ENCODE assay signal across 17 cellular contexts in the genomic region with DNA sequence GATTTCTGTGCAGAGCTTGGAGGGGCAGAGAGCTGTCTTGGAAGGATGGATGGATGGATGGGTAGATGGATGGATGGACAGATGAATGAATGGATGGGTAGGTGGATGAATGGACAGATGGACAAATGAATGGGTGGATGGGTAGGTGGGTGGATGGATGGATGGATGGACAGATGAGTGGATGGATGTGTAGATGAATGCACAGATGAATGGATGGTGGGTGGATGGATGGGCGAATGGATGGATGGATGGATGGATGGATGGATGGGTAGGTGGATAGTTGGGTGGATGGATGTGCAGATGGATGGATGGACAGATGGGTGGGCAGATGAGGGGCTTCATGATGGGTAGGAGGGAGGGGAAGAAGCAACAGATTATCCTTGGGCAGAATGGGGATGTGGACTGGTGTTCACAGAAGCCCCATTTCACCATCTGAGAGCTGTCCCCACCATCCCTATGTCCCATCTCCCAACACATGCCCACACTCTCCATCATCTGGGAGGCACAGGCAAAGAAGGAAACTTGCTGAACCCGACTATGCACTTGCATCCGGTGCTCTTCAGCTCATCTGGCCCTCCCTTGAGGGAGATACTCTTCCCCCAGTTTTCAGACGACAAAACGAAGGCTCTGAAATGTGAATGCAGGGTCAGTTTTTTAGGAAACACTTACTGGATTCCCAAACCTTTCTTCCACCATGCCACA. TPM values are rescaled to one million over a fixed set of nuclear protein-coding genes. Genes with fewer than 3 reads are reported as not detected.
A peak's percentile ranks its signal among the peaks of the same experiment; 100 is the strongest.
DNase-seq lines count a peak whose midpoint lies in the region; ATAC-seq, FAIRE-seq and TF ChIP-seq lines count a peak whose summit lies in the region.
"Had no signal": no experiment of that assay in that cellular context is flagged by ENCODE, and none has a peak within 500 bp of the region (broad histone marks: within the 10 kb centered on the region; RNA-seq: fewer than 3 reads in every experiment).

No MANE protein-coding gene starts in this region.

- H3K36me3 Mint-ChIP-seq in activated CD8-positive, alpha-beta T cell treated with anti-CD3 and anti-CD28 coated beads, Interleukin-2, amount 10 ng/mL, durations not matched to agents 7 days and 5 days (ENCODE audit: low read depth) = peaks cover 39% of the 10 kb centered on the region
- H3K36me3 Mint-ChIP-seq in immature natural killer cell = peaks cover 23 to 27% (median 26%) of the 10 kb centered on the region in 3 donors
- H3K36me3 Mint-ChIP-seq in stimulated activated effector memory CD8-positive, alpha-beta T cell treated with anti-CD3 and anti-CD28 coated beads, Interleukin-12 subunit alpha, Interleukin-12 subunit beta, amount 100 ng/mL, for 72 hours = peaks cover 51% of the 10 kb centered on the region

- TF ChIP-seq CTCF in left ventricle myocardium inferior (IDR thresholded peaks at IDR 0.05; ENCODE audit: borderline replicate concordance) (no peak), heart left ventricle (IDR thresholded peaks at IDR 0.05) (no peak)

- H3K4me1 Mint-ChIP-seq in activated CD8-positive, alpha-beta T cell treated with anti-CD3 and anti-CD28 coated beads, Interleukin-2, amount 10 ng/mL, durations not matched to agents 7 days and 5 days (ENCODE audit: low read depth) = peaks cover 65% of the 10 kb centered on the region
- H3K4me1 Mint-ChIP-seq in immature natural killer cell = peaks cover 52 to 57% of the 10 kb centered on the region in 2 donors
- peaks cover 79% of the 10 kb centered on the region for H3K4me1 Mint-ChIP-seq in stimulated activated effector memory CD8-positive, alpha-beta T cell treated with anti-CD3 and anti-CD28 coated beads, Interleukin-12 subunit alpha, Interleukin-12 subunit beta, amount 100 ng/mL, for 72 hours

- H3K4me3 ChIP-seq in left ventricle myocardium inferior = no peak overlapping the region
- H3K4me3 ChIP-seq in heart left ventricle = no peak overlapping the region

- intact Hi-C loops in left ventricle myocardium inferior (cut with micrococcal nuclease) = loop anchor here (5.0 kb wide), 1 partner anchor 282 kb away; no protein-coding TSS in a partner anchor
- intact Hi-C loops in heart left ventricle (cut with DNase I) = loop anchor here in 8 of 10 donors (5.0 to 10.0 kb wide), 8 partner anchors 92 to 1624 kb away; no protein-coding TSS in a partner anchor

- H3K36me3 ChIP-seq in left ventricle myocardium inferior (peaks cover 43% of the 10 kb centered on the region), heart left ventricle (peaks cover 0 to 52% (median 44%) of the 10 kb centered on the region in 9 donors)

- no peaks in the 10 kb centered on the region for H3K9me3 ChIP-seq in left ventricle myocardium inferior (replicated peaks)
- H3K9me3 ChIP-seq in heart left ventricle = no peaks in the 10 kb centered on the region

- H3K9me3 Mint-ChIP-seq in activated CD8-positive, alpha-beta T cell treated with anti-CD3 and anti-CD28 coated beads, Interleukin-2, amount 10 ng/mL, durations not matched to agents 7 days and 5 days (ENCODE audit: insufficient read depth) = no peaks in the 10 kb centered on the region
- H3K9me3 Mint-ChIP-seq in immature natural killer cell = peaks cover 0 to 2% (median 0%) of the 10 kb centered on the region in 6 donors
- no peaks in the 10 kb centered on the region for H3K9me3 Mint-ChIP-seq in stimulated activated effector memory CD8-positive, alpha-beta T cell treated with anti-CD3 and anti-CD28 coated beads, Interleukin-12 subunit alpha, Interleukin-12 subunit beta, amount 100 ng/mL, for 72 hours

- DNase-seq in left ventricle myocardium inferior (no peak), heart left ventricle (no peak), immature natural killer cell (no peak), CD1c-positive myeloid dendritic cell (ENCODE audit: extremely low spot score) (no peak), urothelium cell line (ENCODE audit: low spot score) (no peak)
- DNase-seq in activated CD8-positive, alpha-beta T cell treated with anti-CD3 and anti-CD28 coated beads, Interleukin-2, amount 10 ng/mL, durations not matched to agents 7 days and 5 days = no peak
- no peak for DNase-seq in stimulated activated effector memory CD8-positive, alpha-beta T cell treated with anti-CD3 and anti-CD28 coated beads, Interleukin-12 subunit alpha, Interleukin-12 subunit beta, amount 100 ng/mL, for 72 hours (ENCODE audit: low spot score in 2 of 2)
- no peak for DNase-seq in stimulated activated naive CD4-positive, alpha-beta T cell treated with Interleukin-2 at 50 U/mL for 16 hours (lab: John Stamatoyannopoulos, UW)
- DNase-seq: ACHN, DMS 273 treated with DMSO at 0.1 percent for 48 hours, HCEC 1CT, NCI-H187, NCI-H446 treated with DMSO at 0.1 percent for 48 hours, NCI-H774, SHP77 had no signal

- no peak for ATAC-seq in heart left ventricle
- ATAC-seq in activated CD8-positive, alpha-beta T cell treated with anti-CD3 and anti-CD28 coated beads, Interleukin-2, amount 10 ng/mL, durations not matched to agents 7 days and 5 days = no peak
- ATAC-seq in stimulated activated effector memory CD8-positive, alpha-beta T cell treated with anti-CD3 and anti-CD28 coated beads, Interleukin-12 subunit alpha, Interleukin-12 subunit beta, amount 100 ng/mL, for 72 hours = no peak
- ATAC-seq: Panc1 had no signal

- H3K27me3 ChIP-seq in left ventricle myocardium inferior (ENCODE audit: low read depth) (no peaks in the 10 kb centered on the region), heart left ventricle (no peaks in the 10 kb centered on the region)

- no peaks in the 10 kb centered on the region for H3K27me3 Mint-ChIP-seq in activated CD8-positive, alpha-beta T cell treated with anti-CD3 and anti-CD28 coated beads, Interleukin-2, amount 10 ng/mL, durations not matched to agents 7 days and 5 days (ENCODE audit: low read depth)
- H3K27me3 Mint-ChIP-seq in immature natural killer cell (ENCODE audit: low read depth in 3 of 3) = peaks cover 10 to 24% (median 17%) of the 10 kb centered on the region in 3 donors

- CTCF ChIA-PET in activated CD8-positive, alpha-beta T cell treated with anti-CD3 and anti-CD28 coated beads, Interleukin-2, amount 10 ng/mL, durations not matched to agents 7 days and 5 days (lab: Charles Lee) = interaction anchor here (1.0 to 3.2 kb wide), 7 partner anchors 9 to 279 kb away, joined by 3 to 18 read pairs (median 3); no protein-coding TSS in a partner anchor

- peak overlapping the region; percentile 57 for H3K27ac Mint-ChIP-seq in activated CD8-positive, alpha-beta T cell treated with anti-CD3 and anti-CD28 coated beads, Interleukin-2, amount 10 ng/mL, durations not matched to agents 7 days and 5 days
- peak overlapping the region; percentile 75 to 99 (median 88) for H3K27ac Mint-ChIP-seq in immature natural killer cell
- peak overlapping the region; percentile 75 for H3K27ac Mint-ChIP-seq in stimulated activated effector memory CD8-positive, alpha-beta T cell treated with anti-CD3 and anti-CD28 coated beads, Interleukin-12 subunit alpha, Interleukin-12 subunit beta, amount 100 ng/mL, for 72 hours

- H3K4me3 Mint-ChIP-seq in activated CD8-positive, alpha-beta T cell treated with anti-CD3 and anti-CD28 coated beads, Interleukin-2, amount 10 ng/mL, durations not matched to agents 7 days and 5 days = no peak overlapping the region
- H3K4me3 Mint-ChIP-seq in immature natural killer cell = peak overlapping the region in 3 of 5 donors; percentile 9 to 28 (median 19)
- H3K4me3 Mint-ChIP-seq in stimulated activated effector memory CD8-positive, alpha-beta T cell treated with anti-CD3 and anti-CD28 coated beads, Interleukin-12 subunit alpha, Interleukin-12 subunit beta, amount 100 ng/mL, for 72 hours = no peak overlapping the region

- peak overlapping the region; percentile 48 for H3K27ac ChIP-seq in left ventricle myocardium inferior (replicated peaks)
- H3K27ac ChIP-seq in heart left ventricle = peak overlapping the region in 1 of 12 donors; percentile 53

- POLR2A ChIA-PET in activated CD8-positive, alpha-beta T cell treated with anti-CD3 and anti-CD28 coated beads, Interleukin-2, amount 10 ng/mL, durations not matched to agents 7 days and 5 days (lab: Charles Lee) = interaction anchor here (0.7 to 0.9 kb wide), 3 partner anchors 71 to 278 kb away, joined by 3 read pairs; no protein-coding TSS in a partner anchor

- 83 to 88% (median 85%) methylated on average over 5 of the region's 5 CpGs for WGBS in heart left ventricle, 4 donors

- no peak for TF ChIP-seq POLR2A in heart left ventricle (IDR thresholded peaks at IDR 0.05)

- FAIRE-seq in urothelium cell line (lab: Jason Lieb, UNC) = no peak

- H3K4me1 ChIP-seq in left ventricle myocardium inferior (peaks cover 43% of the 10 kb centered on the region), heart left ventricle (peaks cover 0 to 48% (median 23%) of the 10 kb centered on the region in 12 donors)

RNA-seq across cellular contexts. Expression of gene IL21R, which starts 57.2 kb away (rescaled TPM):
- 0.05 TPM for total RNA-seq in left ventricle myocardium inferior
- 1 to 10 TPM in 2 of 9 donors, under 1 TPM in 6, not detected in 1; 0.12 to 6.0 (median 0.35) TPM for total RNA-seq in heart left ventricle
- polyA plus RNA-seq in heart left ventricle = under 1 TPM; 0.04 to 0.10 TPM
- total RNA-seq in activated CD8-positive, alpha-beta T cell treated with anti-CD3 and anti-CD28 coated beads, Interleukin-2, amount 10 ng/mL, durations not matched to agents 7 days and 5 days = 10 to 100 TPM; 23.5 to 24.2 TPM
- polyA plus RNA-seq in immature natural killer cell = 10 to 100 TPM; 27.5 to 59.7 (median 49.6) TPM
- total RNA-seq: Daoy had no signal

Comparison
In these comparisons a context has a peak if more than half of its experiments do, and no peak if none do; other contexts are left out.
1. H3K4me3 Mint-ChIP-seq: peak in immature natural killer cell (3 of 5); none in activated CD8-positive, alpha-beta T cell treated with anti-CD3 and anti-CD28 coated beads, Interleukin-2, amount 10 ng/mL, durations not matched to agents 7 days and 5 days (single experiment) and stimulated activated effector memory CD8-positive, alpha-beta T cell treated with anti-CD3 and anti-CD28 coated beads, Interleukin-12 subunit alpha, Interleukin-12 subunit beta, amount 100 ng/mL, for 72 hours (single experiment).
2. Peak in every context shown above with its lines, with median percentiles within 50 percentile points of each other: H3K27ac Mint-ChIP-seq.